11 cellular contexts compared by ENCODE assay signal in the genomic region with DNA sequence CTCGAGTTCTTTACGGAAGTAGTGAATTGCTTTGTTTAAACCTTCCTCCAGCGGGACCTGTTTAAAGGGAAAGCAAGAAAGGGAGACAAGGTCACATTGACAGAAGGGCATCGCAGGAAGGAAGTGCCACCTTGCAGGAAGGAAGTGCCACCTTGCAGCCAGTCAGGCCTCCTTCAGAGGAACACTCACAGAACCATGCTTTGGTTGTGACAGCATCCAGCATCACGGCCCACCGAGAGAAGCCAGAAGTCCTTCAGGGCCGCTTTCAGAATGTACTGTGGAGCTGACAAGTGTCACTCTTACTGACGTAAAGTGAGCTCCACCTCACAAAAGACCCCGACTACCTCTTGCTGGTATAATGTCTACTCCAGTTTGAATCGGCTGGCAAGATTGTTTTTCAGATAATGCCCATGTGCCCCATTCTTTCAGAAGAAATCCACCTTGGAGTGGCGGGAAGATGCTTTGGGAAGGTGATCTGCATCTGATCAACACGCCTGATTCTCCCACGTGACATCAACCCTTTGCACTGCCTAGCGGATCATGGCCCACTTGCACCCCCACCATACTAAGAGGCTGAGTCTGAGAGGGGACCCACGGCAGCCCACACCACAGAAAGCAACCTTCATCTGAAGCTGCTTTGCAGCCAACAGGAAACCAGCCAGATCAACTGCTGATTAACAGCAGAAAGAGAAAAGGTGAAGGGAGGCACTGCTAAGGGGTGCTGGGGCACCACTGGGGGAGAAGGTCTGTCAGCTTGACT.
DNase-seq lines count a peak whose midpoint lies in the region; ATAC-seq and TF ChIP-seq lines count a peak whose summit lies in the region.
"Had no signal": no experiment of that assay in that cellular context is flagged by ENCODE, and none has a peak within 500 bp of the region (broad histone marks: within the 10 kb centered on the region; RNA-seq: fewer than 3 reads in every experiment).

No MANE protein-coding gene starts in this region.

- peaks cover 8% of the 10 kb centered on the region for H3K9me3 Mint-ChIP-seq in activated CD4-positive, alpha-beta T cell treated with anti-CD3 and anti-CD28 coated beads, Interleukin-2, amount 10 ng/mL, durations not matched to agents 7 days and 5 days
- no peaks in the 10 kb centered on the region for H3K9me3 Mint-ChIP-seq in natural killer cell treated with Interleukin-12 subunit alpha and Interleukin-12 subunit beta and Interleukin-15 and Interleukin-18, amount 100 ng/mL, for 72 hours

- no peak for TF ChIP-seq POLR2A in stomach (IDR thresholded peaks at IDR 0.05)

- peaks cover 79% of the 10 kb centered on the region for H3K4me1 Mint-ChIP-seq in activated CD4-positive, alpha-beta T cell treated with anti-CD3 and anti-CD28 coated beads, Interleukin-2, amount 10 ng/mL, durations not matched to agents 7 days and 5 days
- H3K4me1 Mint-ChIP-seq in natural killer cell treated with Interleukin-12 subunit alpha and Interleukin-12 subunit beta and Interleukin-15 and Interleukin-18, amount 100 ng/mL, for 72 hours (ENCODE audit: low read depth in 2 of 2), result peaks cover 23 to 24% of the 10 kb centered on the region in 2 donors

- 77 to 82% (median 79%) methylated on average over 15 of the region's 15 CpGs for WGBS in stomach, 5 donors

- H3K27ac ChIP-seq in DND-41 (ENCODE audit: low read length) (peak overlapping the region; percentile 44; the same call in 1 of the 2 replicates), stomach (peak overlapping the region in 1 of 5 donors; percentile 19)
- H3K27ac ChIP-seq: hepatocyte, PC-9 had no signal

- peaks cover 77% of the 10 kb centered on the region for H3K36me3 Mint-ChIP-seq in activated CD4-positive, alpha-beta T cell treated with anti-CD3 and anti-CD28 coated beads, Interleukin-2, amount 10 ng/mL, durations not matched to agents 7 days and 5 days (ENCODE audit: low read depth)
- H3K36me3 Mint-ChIP-seq in natural killer cell treated with Interleukin-12 subunit alpha and Interleukin-12 subunit beta and Interleukin-15 and Interleukin-18, amount 100 ng/mL, for 72 hours, result peaks cover 19% of the 10 kb centered on the region

- H3K27ac Mint-ChIP-seq in activated CD4-positive, alpha-beta T cell treated with anti-CD3 and anti-CD28 coated beads, Interleukin-2, amount 10 ng/mL, durations not matched to agents 7 days and 5 days, result peak overlapping the region; percentile 91
- H3K27ac Mint-ChIP-seq in natural killer cell treated with Interleukin-12 subunit alpha and Interleukin-12 subunit beta and Interleukin-15 and Interleukin-18, amount 100 ng/mL, for 72 hours, result peak overlapping the region; percentile 50 to 84

- H3K4me2 ChIP-seq in DND-41 (ENCODE audit: insufficient read depth, low read length), result no peak overlapping the region
- H3K4me2 ChIP-seq: hepatocyte, PC-9 had no signal

- TF ChIP-seq CTCF in DND-41 (IDR thresholded peaks at IDR 0.05; ENCODE audit: borderline replicate concordance, extremely low read depth, low read length, poor library complexity, severe bottlenecking), result no peak
- no peak for TF ChIP-seq CTCF in stomach (IDR thresholded peaks at IDR 0.05)

- H3K4me3 ChIP-seq in DND-41 (ENCODE audit: low read depth in 1 of 2, low read length in 2 of 2) (no peak overlapping the region), stomach (no peak overlapping the region)
- H3K4me3 ChIP-seq: hepatocyte, PC-9 had no signal

- H3K9me3 ChIP-seq in DND-41 (ENCODE audit: insufficient read depth, low read length, severe bottlenecking) (no peaks in the 10 kb centered on the region), stomach (no peaks in the 10 kb centered on the region)

- DNase-seq in DND-41, result peak; percentile 73
- peak; percentile 77 for DNase-seq in activated CD4-positive, alpha-beta T cell treated with anti-CD3 and anti-CD28 coated beads, Interleukin-2, amount 10 ng/mL, durations not matched to agents 7 days and 5 days
- DNase-seq in activated naive CD4-positive, alpha-beta T cell treated with anti-CD3 and anti-CD28 coated beads, Interleukin-2, amount 50 U/mL, for 16 hours, result peak; percentile 39
- DNase-seq in natural killer cell treated with Interleukin-12 subunit alpha and Interleukin-12 subunit beta and Interleukin-15 and Interleukin-18, amount 100 ng/mL, for 72 hours (ENCODE audit: low spot score), result no peak
- DNase-seq in NCI-H524 (lab: John Stamatoyannopoulos, UW), result no peak
- no peak for DNase-seq in kidney glomerular epithelial cell (lab: John Stamatoyannopoulos, UW)
- no peak for DNase-seq in NK-92 treated with Interleukin-12 subunit alpha and Interleukin-12 subunit beta, amount 100 ng/mL, for 24 hours (lab: John Stamatoyannopoulos, UW)
- DNase-seq in stomach, result no peak
- DNase-seq: Kasumi-1, PC-9 had no signal

- H4K20me1 ChIP-seq in DND-41 (ENCODE audit: insufficient read depth, low read length), result no peaks in the 10 kb centered on the region

- H2AFZ ChIP-seq in DND-41 (ENCODE audit: low read depth, low read length), result no peak overlapping the region
- H2AFZ ChIP-seq: hepatocyte, PC-9 had no signal

- peaks cover 66% of the 10 kb centered on the region for H3K36me3 ChIP-seq in DND-41 (ENCODE audit: insufficient read depth, low read length)
- peaks cover 12 to 68% (median 60%) of the 10 kb centered on the region in 4 donors for H3K36me3 ChIP-seq in stomach

- intact Hi-C loops in stomach (cut with DNase I; ENCODE audit: low total_unique reads), result loop anchor here (10.0 kb wide), 1 partner anchor 519 kb away; no protein-coding TSS in a partner anchor

- no peak for TF ChIP-seq EP300 in stomach (IDR thresholded peaks at IDR 0.05)

- ATAC-seq in DND-41 (ENCODE audit: insufficient read depth, low read depth), result peak; percentile 67
- ATAC-seq in natural killer cell treated with Interleukin-12 subunit alpha and Interleukin-12 subunit beta and Interleukin-15 and Interleukin-18, amount 100 ng/mL, for 72 hours, result no peak

- H3K4me1 ChIP-seq in DND-41 (ENCODE audit: insufficient read depth, low read length) (peaks cover 25% of the 10 kb centered on the region), stomach (peaks cover 0 to 5% (median 0%) of the 10 kb centered on the region in 4 donors)

- H3K27me3 ChIP-seq in DND-41 (ENCODE audit: insufficient read depth, low read length, poor library complexity), result no peaks in the 10 kb centered on the region
- H3K27me3 ChIP-seq in stomach, result no peaks in the 10 kb centered on the region
- H3K27me3 ChIP-seq: hepatocyte had no signal

- POLR2A ChIA-PET in activated CD4-positive, alpha-beta T cell treated with anti-CD3 and anti-CD28 coated beads, Interleukin-2, amount 10 ng/mL, durations not matched to agents 7 days and 5 days (lab: Charles Lee), result interaction anchor here (0.6 kb wide), 1 partner anchor 517 kb away, joined by 3 read pairs; no protein-coding TSS in a partner anchor

- H3K27me3 Mint-ChIP-seq in activated CD4-positive, alpha-beta T cell treated with anti-CD3 and anti-CD28 coated beads, Interleukin-2, amount 10 ng/mL, durations not matched to agents 7 days and 5 days, result no peaks in the 10 kb centered on the region
- H3K27me3 Mint-ChIP-seq in natural killer cell treated with Interleukin-12 subunit alpha and Interleukin-12 subunit beta and Interleukin-15 and Interleukin-18, amount 100 ng/mL, for 72 hours, result no peaks in the 10 kb centered on the region

- CTCF ChIA-PET in activated CD4-positive, alpha-beta T cell treated with anti-CD3 and anti-CD28 coated beads, Interleukin-2, amount 10 ng/mL, durations not matched to agents 7 days and 5 days (lab: Charles Lee), result interaction anchor here (0.5 to 3.6 kb wide), 11 partner anchors 8 to 518 kb away, joined by 3 to 18 read pairs (median 4); no protein-coding TSS in a partner anchor

- peak overlapping the region; percentile 63 for H3K4me3 Mint-ChIP-seq in activated CD4-positive, alpha-beta T cell treated with anti-CD3 and anti-CD28 coated beads, Interleukin-2, amount 10 ng/mL, durations not matched to agents 7 days and 5 days
- peak overlapping the region; percentile 76 for H3K4me3 Mint-ChIP-seq in natural killer cell treated with Interleukin-12 subunit alpha and Interleukin-12 subunit beta and Interleukin-15 and Interleukin-18, amount 100 ng/mL, for 72 hours

- H3K9ac ChIP-seq in DND-41 (ENCODE audit: low read depth, low read length), result no peak overlapping the region

- H3K79me2 ChIP-seq in DND-41 (ENCODE audit: insufficient read depth, low read length), result no peaks in the 10 kb centered on the region
- H3K79me2 ChIP-seq: hepatocyte had no signal

Comparison
In these comparisons a context has a peak if more than half of its experiments do, and no peak if none do; other contexts are left out.
1. DNase-seq: peak in DND-41 (single experiment), activated CD4-positive, alpha-beta T cell treated with anti-CD3 and anti-CD28 coated beads, Interleukin-2, amount 10 ng/mL, durations not matched to agents 7 days and 5 days (single experiment) and activated naive CD4-positive, alpha-beta T cell treated with anti-CD3 and anti-CD28 coated beads, Interleukin-2, amount 50 U/mL, for 16 hours (single experiment); none in natural killer cell treated with Interleukin-12 subunit alpha and Interleukin-12 subunit beta and Interleukin-15 and Interleukin-18, amount 100 ng/mL, for 72 hours (single experiment), NCI-H524 (0 of 2), kidney glomerular epithelial cell (single experiment), NK-92 treated with Interleukin-12 subunit alpha and Interleukin-12 subunit beta, amount 100 ng/mL, for 24 hours (single experiment) and stomach (single experiment).